In the genomic region with DNA sequence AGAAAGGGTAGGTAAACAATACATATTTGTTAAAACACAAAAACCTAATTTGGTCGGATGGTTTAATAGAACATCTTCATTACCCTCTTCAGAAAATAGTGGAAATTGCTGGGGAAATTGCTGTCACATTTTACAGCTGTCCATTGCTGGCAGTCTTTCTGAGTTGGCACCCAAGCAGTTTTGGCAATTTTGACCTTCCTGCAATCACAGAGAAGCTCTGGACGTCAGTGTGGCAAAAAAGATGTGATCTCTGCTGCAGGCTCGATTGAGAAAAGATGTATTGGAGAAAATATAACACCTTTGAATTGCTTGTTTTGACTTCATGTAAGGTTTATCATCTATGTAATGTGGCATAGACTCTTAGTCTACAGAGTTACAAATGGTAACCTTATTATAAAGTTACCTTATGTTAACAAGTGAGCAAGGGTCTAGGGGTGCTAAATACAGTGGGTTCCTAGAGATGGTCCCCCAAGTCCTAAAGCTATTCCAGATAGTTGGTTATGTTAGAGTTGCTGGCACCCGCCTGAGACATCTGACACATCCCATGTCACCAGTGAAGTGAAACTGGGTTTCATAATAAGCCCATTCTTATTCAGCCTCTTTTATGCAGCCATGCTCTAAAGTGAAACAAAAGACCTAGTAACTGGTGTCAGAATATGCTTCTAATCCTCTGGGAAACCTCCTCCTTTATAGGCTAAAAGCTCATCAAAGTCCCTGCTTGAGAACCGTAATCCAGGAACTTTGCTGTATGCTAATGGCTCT, we compare ENCODE assay signal across 12 cellular contexts. TPM values are rescaled to one million over a fixed set of nuclear protein-coding genes. Genes with fewer than 3 reads are reported as not detected.
DNase-seq lines count a peak whose midpoint lies in the region; ATAC-seq, FAIRE-seq and TF ChIP-seq lines count a peak whose summit lies in the region.
"Had no signal": no experiment of that assay in that cellular context is flagged by ENCODE, and none has a peak within 500 bp of the region (broad histone marks: within the 10 kb centered on the region; RNA-seq: fewer than 3 reads in every experiment).

No MANE protein-coding gene starts in this region.

- no peak for TF ChIP-seq CTCF in left ventricle myocardium inferior (IDR thresholded peaks at IDR 0.05; ENCODE audit: borderline replicate concordance)

- FAIRE-seq in urothelium cell line (lab: Jason Lieb, UNC) = no peak
- FAIRE-seq: islet of Langerhans had no signal

- no peak overlapping the region for H3K4me3 ChIP-seq in left ventricle myocardium inferior
- H3K4me3 ChIP-seq: upper lobe of left lung had no signal

- H3K4me1 Mint-ChIP-seq in T-helper 17 cell = peaks cover 45% of the 10 kb centered on the region

- H3K4me1 ChIP-seq in left ventricle myocardium inferior = peaks cover 74% of the 10 kb centered on the region

- intact Hi-C loops in left ventricle myocardium superior (cut with micrococcal nuclease) = no loop called here
- intact Hi-C loops in left ventricle myocardium inferior (cut with micrococcal nuclease) = no loop called here

- no peak overlapping the region for H3K27ac Mint-ChIP-seq in T-helper 17 cell
- H3K27ac Mint-ChIP-seq: brain, T-cell had no signal

- no peak overlapping the region for H3K27ac ChIP-seq in left ventricle myocardium inferior (replicated peaks)
- H3K27ac ChIP-seq: upper lobe of left lung had no signal

- ATAC-seq in left ventricle myocardium superior = peak; percentile 51
- ATAC-seq in HG03060 (IDR thresholded peaks at IDR 0.05; ENCODE audit: low read depth, unreplicated experiment) = peak; percentile 45
- no peak for ATAC-seq in T-helper 17 cell
- ATAC-seq: T-cell had no signal

- H3K36me3 ChIP-seq in left ventricle myocardium inferior = no peaks in the 10 kb centered on the region
- H3K36me3 ChIP-seq: upper lobe of left lung had no signal

- peaks cover 4% of the 10 kb centered on the region for H3K36me3 Mint-ChIP-seq in T-helper 17 cell (ENCODE audit: low read depth)

- H3K9me3 ChIP-seq in left ventricle myocardium inferior (replicated peaks) (no peaks in the 10 kb centered on the region), T-helper 17 cell (ENCODE audit: control insufficient read depth, low read length, poor library complexity, severe bottlenecking) (no peaks in the 10 kb centered on the region)
- H3K9me3 ChIP-seq: upper lobe of left lung had no signal

- no peaks in the 10 kb centered on the region for H3K27me3 ChIP-seq in left ventricle myocardium inferior (ENCODE audit: low read depth)
- H3K27me3 ChIP-seq: upper lobe of left lung had no signal

- DNase-seq in left ventricle myocardium superior (no peak), left ventricle myocardium inferior (no peak), cerebellar cortex (ENCODE audit: low spot score) (peak; percentile 53), T1000 (lab: John Stamatoyannopoulos, UW) (no peak), urothelium cell line (ENCODE audit: low spot score) (no peak), T-helper 17 cell (no peak)
- no peak for DNase-seq in stimulated activated CD4-positive, alpha-beta T cell treated with anti-CD3 and anti-CD28 coated beads, Interleukin-2, amount 100 ng/mL, for 48 hours
- DNase-seq: T-cell, upper lobe of left lung had no signal

- no peak overlapping the region for H3K4me3 Mint-ChIP-seq in T-helper 17 cell
- H3K4me3 Mint-ChIP-seq: T-cell had no signal

- no peaks in the 10 kb centered on the region for H3K27me3 Mint-ChIP-seq in T-helper 17 cell
- H3K27me3 Mint-ChIP-seq: brain, T-cell had no signal

RNA-seq across cellular contexts. Expression of a gene that starts 14.0 kb away (rescaled TPM):
- total RNA-seq in left ventricle myocardium superior = 66.0 TPM
- 65.0 TPM for total RNA-seq in left ventricle myocardium inferior
- total RNA-seq in T-helper 17 cell = 10 to 100 TPM; 62.2 to 70.7 TPM
